In the genomic region with DNA sequence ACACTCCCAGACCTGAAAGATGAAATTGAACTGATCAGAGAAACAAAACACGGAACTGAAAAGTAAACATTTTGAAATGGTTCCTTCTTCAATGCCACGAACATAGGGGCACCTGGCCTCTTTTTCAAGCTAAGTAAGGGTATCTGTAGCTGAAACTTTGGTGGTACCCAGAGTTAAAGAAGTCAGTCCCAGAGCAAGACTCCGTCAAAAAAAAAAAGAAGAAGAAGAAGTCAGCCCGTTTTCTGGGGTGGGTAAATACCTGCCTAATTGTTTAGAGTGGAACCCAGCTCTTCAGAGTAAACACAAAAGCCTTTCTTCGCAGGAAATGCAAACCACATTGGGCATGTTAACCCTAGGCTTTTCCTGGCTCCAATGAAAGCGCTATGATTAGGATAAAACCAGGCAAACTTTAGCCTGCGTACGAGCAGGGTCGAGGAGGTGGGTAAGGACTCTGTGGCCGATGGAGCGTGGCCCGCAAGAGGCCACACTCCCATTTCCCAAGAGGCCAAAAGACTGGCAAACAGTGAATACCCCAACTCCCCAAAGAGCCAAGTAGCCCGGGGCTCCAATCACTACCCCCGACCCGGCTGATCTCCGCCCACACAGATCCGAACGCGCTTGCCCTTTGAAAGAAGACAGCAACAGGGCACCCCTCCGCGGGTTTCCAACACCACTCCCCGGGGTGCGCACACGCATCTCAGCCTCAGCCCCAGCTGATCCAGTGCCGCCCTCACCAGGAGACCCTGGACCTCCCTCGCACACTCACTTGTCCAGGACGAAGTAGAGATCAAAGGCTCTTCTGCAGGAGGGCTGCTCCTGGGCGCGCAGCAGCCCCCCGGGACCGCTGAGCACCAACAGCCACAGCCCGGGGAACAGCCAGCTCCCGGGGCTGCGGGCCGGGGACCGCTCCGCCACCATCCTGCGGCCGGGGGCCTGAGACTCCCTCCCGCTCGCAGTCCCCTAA, we compare ENCODE assay signal across 1 cellular context.
A peak's percentile ranks its signal among the peaks of the same experiment; 100 is the strongest.
TF ChIP-seq lines count a peak whose summit lies in the region.

No MANE protein-coding gene starts in this region.

TF ChIP-seq in HepG2, 621 proteins besides CTCF, POLR2A, EP300 and RAD21 (continued from another document):
- TF ChIP-seq, protein P1, sequence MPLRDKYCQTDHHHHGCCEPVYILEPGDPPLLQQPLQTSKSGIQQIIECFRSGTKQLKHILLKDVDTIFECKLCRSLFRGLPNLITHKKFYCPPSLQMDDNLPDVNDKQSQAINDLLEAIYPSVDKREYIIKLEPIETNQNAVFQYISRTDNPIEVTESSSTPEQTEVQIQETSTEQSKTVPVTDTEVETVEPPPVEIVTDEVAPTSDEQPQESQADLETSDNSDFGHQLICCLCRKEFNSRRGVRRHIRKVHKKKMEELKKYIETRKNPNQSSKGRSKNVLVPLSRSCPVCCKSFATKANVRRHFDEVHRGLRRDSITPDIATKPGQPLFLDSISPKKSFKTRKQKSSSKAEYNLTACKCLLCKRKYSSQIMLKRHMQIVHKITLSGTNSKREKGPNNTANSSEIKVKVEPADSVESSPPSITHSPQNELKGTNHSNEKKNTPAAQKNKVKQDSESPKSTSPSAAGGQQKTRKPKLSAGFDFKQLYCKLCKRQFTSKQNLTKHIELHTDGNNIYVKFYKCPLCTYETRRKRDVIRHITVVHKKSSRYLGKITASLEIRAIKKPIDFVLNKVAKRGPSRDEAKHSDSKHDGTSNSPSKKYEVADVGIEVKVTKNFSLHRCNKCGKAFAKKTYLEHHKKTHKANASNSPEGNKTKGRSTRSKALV (CRISPR knock-in tag; IDR thresholded peaks at IDR 0.05): peak; percentile 43; the same call in 1 of the 2 replicates
- TF ChIP-seq EED (CRISPR knock-in tag; IDR thresholded peaks at IDR 0.05) (0 out of 2 replicates have a peak, but pooled peaks have one; percentile 9), HIVEP1 (CRISPR knock-in tag; IDR thresholded peaks at IDR 0.05) (0 out of 2 replicates have a peak, but pooled peaks have one; percentile 26), FOXC1 (CRISPR knock-in tag; IDR thresholded peaks at IDR 0.05; ENCODE audit: borderline replicate concordance) (no peak), HOXA3 (CRISPR knock-in tag; IDR thresholded peaks at IDR 0.05) (no peak), SRY (CRISPR knock-in tag; IDR thresholded peaks at IDR 0.05) (0 out of 2 replicates have a peak, but pooled peaks have one; percentile 17), ZNF709 (CRISPR knock-in tag; IDR thresholded peaks at IDR 0.05) (0 out of 2 replicates have a peak, but pooled peaks have one; percentile 9), ZNF605 (CRISPR knock-in tag; IDR thresholded peaks at IDR 0.05) (0 out of 2 replicates have a peak, but pooled peaks have one; percentile 18), NONO (IDR thresholded peaks at IDR 0.05) (no peak), NONO (CRISPR knock-in tag; conservative IDR thresholded peaks at IDR 0.05) (peak; percentile 27; the same call in 1 of the 2 replicates), ZNF33A (CRISPR knock-in tag; IDR thresholded peaks at IDR 0.05; ENCODE audit: borderline replicate concordance) (0 out of 2 replicates have a peak, but pooled peaks have one; percentile 13), ZFP41 (CRISPR knock-in tag; IDR thresholded peaks at IDR 0.05; ENCODE audit: borderline replicate concordance) (no peak)
- TF ChIP-seq, protein P2, sequence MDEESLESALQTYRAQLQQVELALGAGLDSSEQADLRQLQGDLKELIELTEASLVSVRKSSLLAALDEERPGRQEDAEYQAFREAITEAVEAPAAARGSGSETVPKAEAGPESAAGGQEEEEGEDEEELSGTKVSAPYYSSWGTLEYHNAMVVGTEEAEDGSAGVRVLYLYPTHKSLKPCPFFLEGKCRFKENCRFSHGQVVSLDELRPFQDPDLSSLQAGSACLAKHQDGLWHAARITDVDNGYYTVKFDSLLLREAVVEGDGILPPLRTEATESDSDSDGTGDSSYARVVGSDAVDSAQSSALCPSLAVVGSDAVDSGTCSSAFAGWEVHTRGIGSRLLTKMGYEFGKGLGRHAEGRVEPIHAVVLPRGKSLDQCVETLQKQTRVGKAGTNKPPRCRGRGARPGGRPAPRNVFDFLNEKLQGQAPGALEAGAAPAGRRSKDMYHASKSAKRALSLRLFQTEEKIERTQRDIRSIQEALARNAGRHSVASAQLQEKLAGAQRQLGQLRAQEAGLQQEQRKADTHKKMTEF (CRISPR knock-in tag; IDR thresholded peaks at IDR 0.05): 0 out of 2 replicates have a peak, but pooled peaks have one; percentile 4
- TF ChIP-seq, protein P3, sequence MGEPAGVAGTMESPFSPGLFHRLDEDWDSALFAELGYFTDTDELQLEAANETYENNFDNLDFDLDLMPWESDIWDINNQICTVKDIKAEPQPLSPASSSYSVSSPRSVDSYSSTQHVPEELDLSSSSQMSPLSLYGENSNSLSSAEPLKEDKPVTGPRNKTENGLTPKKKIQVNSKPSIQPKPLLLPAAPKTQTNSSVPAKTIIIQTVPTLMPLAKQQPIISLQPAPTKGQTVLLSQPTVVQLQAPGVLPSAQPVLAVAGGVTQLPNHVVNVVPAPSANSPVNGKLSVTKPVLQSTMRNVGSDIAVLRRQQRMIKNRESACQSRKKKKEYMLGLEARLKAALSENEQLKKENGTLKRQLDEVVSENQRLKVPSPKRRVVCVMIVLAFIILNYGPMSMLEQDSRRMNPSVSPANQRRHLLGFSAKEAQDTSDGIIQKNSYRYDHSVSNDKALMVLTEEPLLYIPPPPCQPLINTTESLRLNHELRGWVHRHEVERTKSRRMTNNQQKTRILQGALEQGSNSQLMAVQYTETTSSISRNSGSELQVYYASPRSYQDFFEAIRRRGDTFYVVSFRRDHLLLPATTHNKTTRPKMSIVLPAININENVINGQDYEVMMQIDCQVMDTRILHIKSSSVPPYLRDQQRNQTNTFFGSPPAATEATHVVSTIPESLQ (CRISPR knock-in tag; conservative IDR thresholded peaks at IDR 0.05): no peak
